8 cellular contexts compared by ENCODE assay signal in the genomic region with DNA sequence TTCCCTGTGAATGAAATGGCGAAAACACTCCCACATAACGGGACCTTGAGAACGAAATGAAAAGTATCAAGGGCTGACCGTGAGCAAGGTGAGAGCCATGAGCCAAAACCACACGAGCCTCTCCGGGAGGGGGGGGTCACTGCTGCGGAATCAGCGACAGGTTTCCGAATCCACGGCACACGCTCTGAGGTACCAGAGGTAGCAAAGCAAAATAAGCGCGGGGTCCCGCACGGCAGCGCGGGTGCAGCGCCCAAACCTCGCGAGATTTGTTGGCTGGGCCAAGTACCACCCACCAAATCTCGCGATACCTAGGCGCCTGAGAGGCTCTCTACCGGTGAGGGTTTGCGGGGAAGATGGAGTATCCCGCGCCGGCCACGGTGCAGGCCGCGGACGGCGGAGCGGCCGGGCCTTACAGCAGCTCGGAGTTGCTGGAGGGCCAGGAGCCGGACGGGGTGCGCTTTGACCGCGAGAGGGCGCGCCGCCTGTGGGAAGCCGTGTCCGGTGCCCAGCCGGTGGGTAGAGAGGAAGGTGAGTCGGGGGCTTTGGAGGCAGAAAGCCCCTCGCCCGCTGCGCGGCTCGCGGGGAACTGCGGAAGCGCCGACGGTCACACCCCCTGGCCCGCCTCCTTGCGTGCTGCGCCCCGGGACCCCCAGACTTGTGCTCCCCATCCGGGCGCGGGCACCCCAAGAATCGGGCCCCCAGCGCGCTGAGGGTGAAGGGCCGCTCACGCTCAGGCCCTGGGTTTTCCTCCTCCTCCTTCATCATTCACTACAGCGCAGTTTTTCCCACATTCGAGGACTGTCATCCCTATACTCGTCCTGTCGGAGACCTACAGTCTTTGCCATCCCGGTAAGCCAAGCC.
A peak's percentile ranks its signal among the peaks of the same experiment; 100 is the strongest.
DNase-seq lines count a peak whose midpoint lies in the region; ATAC-seq and TF ChIP-seq lines count a peak whose summit lies in the region.

TSS of gene ZNF346 (plus strand) at position 311 of the 861 bp plus-strand sequence. CDS start at position 354, 43 bp downstream.

- H3K9me3 Mint-ChIP-seq in central memory CD8-positive, alpha-beta T cell = no peaks in the 10 kb centered on the region

- H3K4me3 Mint-ChIP-seq in central memory CD8-positive, alpha-beta T cell = peak within 1 kb of the TSS; percentile 99

- DNase-seq in AG09319 (ENCODE audit: extremely low read depth, low read depth) (peak; percentile 82), NCI-H446 (lab: John Stamatoyannopoulos, UW) (peak; percentile 80 to 97), islet precursor cell (peak; percentile 95)
- peak; percentile 74 for DNase-seq in activated CD4-positive, CD25-positive, alpha-beta regulatory T cell treated with anti-CD3 and anti-CD28 coated beads, Interleukin-2, amount 50 U/mL, for 16 hours (ENCODE audit: low read depth, low spot score)
- DNase-seq in central memory CD8-positive, alpha-beta T cell (ENCODE audit: low spot score in 2 of 2) = peak; percentile 83 to 84
- peak; percentile 89 for DNase-seq in stimulated activated CD4-positive, alpha-beta T cell treated with anti-CD3 and anti-CD28 coated beads, Interleukin-12 subunit alpha, Interleukin-12 subunit beta, amount 100 ng/mL, for 4 hours

- no peaks in the 10 kb centered on the region for H3K27me3 Mint-ChIP-seq in central memory CD8-positive, alpha-beta T cell

- H3K4me1 Mint-ChIP-seq in central memory CD8-positive, alpha-beta T cell = peaks cover 40% of the 10 kb centered on the region

- ATAC-seq in GM19025 (IDR thresholded peaks at IDR 0.05; ENCODE audit: low read depth, unreplicated experiment) (peak; percentile 86), HG03342 (IDR thresholded peaks at IDR 0.05; ENCODE audit: unreplicated experiment) (peak; percentile 90)
- ATAC-seq in central memory CD8-positive, alpha-beta T cell (replicated peaks; ENCODE audit: extremely low read depth, poor library complexity, severe bottlenecking) = peak; percentile 92

- peaks cover 29% of the 10 kb centered on the region for H3K36me3 Mint-ChIP-seq in central memory CD8-positive, alpha-beta T cell (ENCODE audit: insufficient read depth)

- peak within 1 kb of the TSS; percentile 98 for H3K27ac Mint-ChIP-seq in central memory CD8-positive, alpha-beta T cell (ENCODE audit: low read depth)

- TF ChIP-seq CTCF in AG09319 (IDR thresholded peaks at IDR 0.05; ENCODE audit: low read depth, low read length) = peak; percentile 30

Comparison
In these comparisons a context has a peak if more than half of its experiments do, and no peak if none do; other contexts are left out.
1. Peak in every context shown above with its lines: DNase-seq and ATAC-seq.